In genomic region chr13:22749626-22750025, GRCh38 we compare ENCODE assay signal across 27 cellular contexts.
A peak's percentile ranks its signal among the peaks of the same experiment; 100 is the strongest.
DNase-seq lines count a peak whose midpoint lies in the region; ATAC-seq and TF ChIP-seq lines count a peak whose summit lies in the region.
"Had no signal": no experiment of that assay in that cellular context is flagged by ENCODE, and none has a peak within 500 bp of the region (broad histone marks: within the 10 kb centered on the region; RNA-seq: fewer than 3 reads in every experiment).

No MANE protein-coding gene starts in this region.

- H3K27ac Mint-ChIP-seq in chondrocyte (ENCODE audit: unreplicated experiment), result peak overlapping the region; percentile 9
- H3K27ac Mint-ChIP-seq in mesothelial cell of epicardium, result peak overlapping the region; percentile 89
- H3K27ac Mint-ChIP-seq in activated CD8-positive, alpha-beta memory T cell treated with anti-CD3 and anti-CD28 coated beads, Interleukin-2, amount 10 ng/mL, durations not matched to agents 7 days and 5 days, result no peak overlapping the region
- H3K27ac Mint-ChIP-seq: B cell; CD14-positive monocyte; CD4-positive, alpha-beta memory T cell; CD4-positive, CD25-positive, alpha-beta regulatory T cell; CD8-positive, alpha-beta memory T cell had no signal

- no peaks in the 10 kb centered on the region for H4K20me1 ChIP-seq in Karpas-422 (ENCODE audit: insufficient read depth, low read depth, low read length)
- H4K20me1 ChIP-seq: BLaER1 had no signal

- no peaks in the 10 kb centered on the region for H3K9me3 ChIP-seq in Karpas-422 (ENCODE audit: low read length)
- H3K9me3 ChIP-seq: A549 had no signal

- H3K4me1 ChIP-seq in Karpas-422 (ENCODE audit: low read length), result no peaks in the 10 kb centered on the region
- H3K4me1 ChIP-seq: A549, BLaER1 had no signal

- no peaks in the 10 kb centered on the region for H3K79me2 ChIP-seq in Karpas-422 (ENCODE audit: low read length)

- H2AFZ ChIP-seq in Karpas-422 (ENCODE audit: low read length), result no peak overlapping the region

- no peaks in the 10 kb centered on the region for H3K27me3 Mint-ChIP-seq in chondrocyte (ENCODE audit: low read depth)
- no peaks in the 10 kb centered on the region for H3K27me3 Mint-ChIP-seq in mesothelial cell of epicardium (ENCODE audit: low read depth)
- no peaks in the 10 kb centered on the region for H3K27me3 Mint-ChIP-seq in activated CD8-positive, alpha-beta memory T cell treated with anti-CD3 and anti-CD28 coated beads, Interleukin-2, amount 10 ng/mL, durations not matched to agents 7 days and 5 days
- H3K27me3 Mint-ChIP-seq: B cell; CD4-positive, CD25-positive, alpha-beta regulatory T cell had no signal

- no peak for TF ChIP-seq CTCF in chondrocyte (IDR thresholded peaks at IDR 0.05)
- no peak for TF ChIP-seq CTCF in mesothelial cell of epicardium (IDR thresholded peaks at IDR 0.05; ENCODE audit: unreplicated experiment)
- no peak for TF ChIP-seq CTCF in omental fat pad (IDR thresholded peaks at IDR 0.05)

- H3K27me3 ChIP-seq in Karpas-422 (ENCODE audit: low read length), result no peaks in the 10 kb centered on the region
- H3K27me3 ChIP-seq: BLaER1 had no signal

- peak; percentile 59 for DNase-seq in NCI-H226
- DNase-seq in chondrocyte (ENCODE audit: low spot score), result no peak
- DNase-seq in mesothelial cell of epicardium (ENCODE audit: low spot score in 2 of 2, unreplicated experiment in 2 of 2), result no peak
- DNase-seq in omental fat pad (ENCODE audit: low spot score), result no peak
- no peak for DNase-seq in ecto neural progenitor cell (ENCODE audit: low spot score)
- no peak for DNase-seq in Karpas-422
- DNase-seq in erythroblast (lab: John Stamatoyannopoulos, UW), result no peak
- no peak for DNase-seq in activated CD8-positive, alpha-beta memory T cell treated with anti-CD3 and anti-CD28 coated beads, Interleukin-2, amount 10 ng/mL, durations not matched to agents 7 days and 5 days
- DNase-seq: AML-193; C1 segment of cervical spinal cord; CD4-positive, alpha-beta memory T cell; CD4-positive, CD25-positive, alpha-beta regulatory T cell; CD8-positive, alpha-beta memory T cell; COR-L47; DMS 273 treated with DMSO at 0.1 percent for 48 hours; DMS153; DMS53; DMS79; DND-41; EL; GDM1 had no signal

- TF ChIP-seq POLR2A in erythroblast (IDR thresholded peaks at IDR 0.05; ENCODE audit: low read length), result no peak

- no peak overlapping the region for H3K4me3 Mint-ChIP-seq in chondrocyte (ENCODE audit: unreplicated experiment)
- H3K4me3 Mint-ChIP-seq in mesothelial cell of epicardium, result no peak overlapping the region
- no peak overlapping the region for H3K4me3 Mint-ChIP-seq in activated CD8-positive, alpha-beta memory T cell treated with anti-CD3 and anti-CD28 coated beads, Interleukin-2, amount 10 ng/mL, durations not matched to agents 7 days and 5 days
- H3K4me3 Mint-ChIP-seq: B cell; CD14-positive monocyte; CD4-positive, alpha-beta memory T cell; CD4-positive, CD25-positive, alpha-beta regulatory T cell; CD8-positive, alpha-beta memory T cell had no signal

- no peak overlapping the region for H3K9ac ChIP-seq in Karpas-422 (ENCODE audit: low read length)
- H3K9ac ChIP-seq: BLaER1 had no signal

- ATAC-seq in omental fat pad (ENCODE audit: low FRiP score), result peak; percentile 26
- no peak for ATAC-seq in activated CD8-positive, alpha-beta memory T cell treated with anti-CD3 and anti-CD28 coated beads, Interleukin-2, amount 10 ng/mL, durations not matched to agents 7 days and 5 days
- ATAC-seq: A549, GM12878 had no signal

- H3K9me3 Mint-ChIP-seq in chondrocyte (ENCODE audit: low read depth) (peaks cover 5% of the 10 kb centered on the region), mesothelial cell of epicardium (peaks cover 12% of the 10 kb centered on the region)
- peaks cover 5% of the 10 kb centered on the region for H3K9me3 Mint-ChIP-seq in activated CD8-positive, alpha-beta memory T cell treated with anti-CD3 and anti-CD28 coated beads, Interleukin-2, amount 10 ng/mL, durations not matched to agents 7 days and 5 days (ENCODE audit: low read depth)

- H3K4me2 ChIP-seq in Karpas-422 (ENCODE audit: low read depth, low read length, poor library complexity, severe bottlenecking), result no peak overlapping the region
- H3K4me2 ChIP-seq: A549, BLaER1 had no signal

- H3K27ac ChIP-seq in Karpas-422 (ENCODE audit: low read length), result no peak overlapping the region
- H3K27ac ChIP-seq: 22Rv1, A549, BLaER1 had no signal

- H3K36me3 ChIP-seq in Karpas-422 (ENCODE audit: insufficient read depth, low read length), result no peaks in the 10 kb centered on the region
- H3K36me3 ChIP-seq: BLaER1 had no signal

- H3K36me3 Mint-ChIP-seq in chondrocyte (ENCODE audit: low read depth) (peaks cover 1% of the 10 kb centered on the region), mesothelial cell of epicardium (peaks cover 13% of the 10 kb centered on the region)
- H3K36me3 Mint-ChIP-seq in activated CD8-positive, alpha-beta memory T cell treated with anti-CD3 and anti-CD28 coated beads, Interleukin-2, amount 10 ng/mL, durations not matched to agents 7 days and 5 days, result no peaks in the 10 kb centered on the region
- H3K36me3 Mint-ChIP-seq: CD14-positive monocyte; CD4-positive, alpha-beta memory T cell; CD4-positive, CD25-positive, alpha-beta regulatory T cell had no signal

- H3K4me1 Mint-ChIP-seq in chondrocyte (ENCODE audit: low read depth) (peaks cover 10% of the 10 kb centered on the region), mesothelial cell of epicardium (peaks cover 23% of the 10 kb centered on the region)
- H3K4me1 Mint-ChIP-seq in activated CD8-positive, alpha-beta memory T cell treated with anti-CD3 and anti-CD28 coated beads, Interleukin-2, amount 10 ng/mL, durations not matched to agents 7 days and 5 days, result no peaks in the 10 kb centered on the region
- H3K4me1 Mint-ChIP-seq: B cell; CD14-positive monocyte; CD4-positive, alpha-beta memory T cell; CD4-positive, CD25-positive, alpha-beta regulatory T cell; CD8-positive, alpha-beta memory T cell had no signal

- CTCF ChIA-PET in activated CD8-positive, alpha-beta memory T cell treated with anti-CD3 and anti-CD28 coated beads, Interleukin-2, amount 10 ng/mL, durations not matched to agents 7 days and 5 days (lab: Charles Lee), result no interaction called here

- H3K9me2 ChIP-seq in Karpas-422 (replicated peaks; ENCODE audit: insufficient read depth, low read length), result no peaks in the 10 kb centered on the region

- no peak overlapping the region for H3K4me3 ChIP-seq in Karpas-422 (ENCODE audit: low read length)
- H3K4me3 ChIP-seq: A549, BLaER1, GM12878 had no signal
